ENCODE assay signal across 36 cellular contexts in genomic region chr19:38308926-38309614, GRCh38. TPM values are rescaled to one million over a fixed set of nuclear protein-coding genes. Genes with fewer than 3 reads are reported as not detected.
"Had no signal": no experiment of that assay in that cellular context is flagged by ENCODE, and none has a peak within 500 bp of the region (broad histone marks: within the 10 kb centered on the region; RNA-seq: fewer than 3 reads in every experiment).

No MANE protein-coding gene starts in this region.

- H3K4me1 ChIP-seq: Peyer's patch had no signal

- ATAC-seq: activated naive CD8-positive, alpha-beta T cell treated with anti-CD3 and anti-CD28 coated beads, Interleukin-2, amount 50 U/mL, for 24 hours; activated T-cell treated with anti-CD3 and anti-CD28 coated beads, Interleukin-2, amount 50 U/mL, for 4 hours; Right ventricle myocardium inferior; SK-N-SH treated with all-trans-retinoic acid at 6 μM for 48 hours; T-cell; T-helper 17 cell had no signal

- H3K27me3 ChIP-seq: brain microvascular endothelial cell, MG63, Peyer's patch had no signal

- H3K27ac ChIP-seq: brain microvascular endothelial cell, Peyer's patch, VCaP had no signal

- DNase-seq: activated B cell treated with CpG ODN at 0.5 μM for 24 hours; activated CD4-positive, alpha-beta memory T cell treated with anti-CD3 and anti-CD28 coated beads for 36 hours; activated CD4-positive, alpha-beta T cell treated with anti-CD3 and anti-CD28 coated beads for 4 hours; activated CD4-positive, alpha-beta T cell treated with anti-CD3 and anti-CD28 coated beads, Interleukin-2, amount 50 U/mL, for 1 hour; activated CD4-positive, CD25-positive, alpha-beta regulatory T cell treated with anti-CD3 and anti-CD28 coated beads, Interleukin-2, amount 50 U/mL, for 72 hours; activated CD8-positive, alpha-beta memory T cell treated with anti-CD3 and anti-CD28 coated beads, Interleukin-2, amount 50 U/mL, for 4 hours; activated effector memory CD4-positive, alpha-beta T cell treated with Interleukin-2 at 50 U/mL for 16 hours; activated naive CD4-positive, alpha-beta T cell treated with anti-CD3 and anti-CD28 coated beads, Interleukin-2, amount 10 ng/mL, durations not matched to agents 7 days and 5 days; activated naive CD8-positive, alpha-beta T cell treated with anti-CD3 and anti-CD28 coated beads, Interleukin-2, amount 50 U/mL, for 24 hours; activated T-cell treated with anti-CD3 and anti-CD28 coated beads for 4 hours; activated T-cell treated with anti-CD3 and anti-CD28 coated beads, Interleukin-2, amount 50 U/mL, for 4 hours; aorta; brain microvascular endothelial cell; central memory CD4-positive, alpha-beta T cell; Kasumi-1; MG63; NCI-H1048; NCI-H1105 treated with DMSO at 0.1 percent for 48 hours; NCI-H1436; NCI-H1694; NCI-H1930; NCI-H2081 treated with DMSO at 0.1 percent for 48 hours; NCI-H226; NCI-H446 treated with DMSO at 0.1 percent for 48 hours; NCI-H524; Peyer's patch; RPMI8226; SIG-M5; T-cell; T-helper 17 cell had no signal

- H3K27me3 Mint-ChIP-seq: activated B cell treated with CpG ODN at 0.5 μM for 24 hours; activated CD4-positive, alpha-beta memory T cell treated with anti-CD3 and anti-CD28 coated beads for 36 hours; activated naive CD4-positive, alpha-beta T cell treated with anti-CD3 and anti-CD28 coated beads, Interleukin-2, amount 10 ng/mL, durations not matched to agents 7 days and 5 days; activated naive CD8-positive, alpha-beta T cell; activated naive CD8-positive, alpha-beta T cell treated with anti-CD3 and anti-CD28 coated beads, Interleukin-2, amount 50 U/mL, for 24 hours; T-cell; T-helper 17 cell had no signal

- H3K4me3 Mint-ChIP-seq: activated B cell treated with CpG ODN at 0.5 μM for 24 hours; activated CD4-positive, alpha-beta memory T cell treated with anti-CD3 and anti-CD28 coated beads for 36 hours; activated naive CD4-positive, alpha-beta T cell treated with anti-CD3 and anti-CD28 coated beads, Interleukin-2, amount 10 ng/mL, durations not matched to agents 7 days and 5 days; activated naive CD8-positive, alpha-beta T cell; activated naive CD8-positive, alpha-beta T cell treated with anti-CD3 and anti-CD28 coated beads, Interleukin-2, amount 50 U/mL, for 24 hours; activated T-cell treated with anti-CD3 and anti-CD28 coated beads, Interleukin-2, amount 50 U/mL, for 4 hours; activated T-helper 1 cell treated with anti-CD3 and anti-CD28 coated beads, Interleukin-12 subunit alpha, Interleukin-12 subunit beta, Interleukin-2, Interleukin-4 antibody, amounts not matched to agents 30 ng/mL and 10 ng/mL and 1 ng/mL, durations not matched to agents 14 hours and 24 hours and 36 hours; T-cell; T-helper 17 cell had no signal

- H3K27ac Mint-ChIP-seq: activated B cell treated with CpG ODN at 0.5 μM for 24 hours; activated CD4-positive, alpha-beta memory T cell treated with anti-CD3 and anti-CD28 coated beads for 36 hours; activated naive CD4-positive, alpha-beta T cell treated with anti-CD3 and anti-CD28 coated beads, Interleukin-2, amount 10 ng/mL, durations not matched to agents 7 days and 5 days; activated naive CD8-positive, alpha-beta T cell; activated naive CD8-positive, alpha-beta T cell treated with anti-CD3 and anti-CD28 coated beads, Interleukin-2, amount 50 U/mL, for 24 hours; activated T-helper 1 cell treated with anti-CD3 and anti-CD28 coated beads, Interleukin-12 subunit alpha, Interleukin-12 subunit beta, Interleukin-2, Interleukin-4 antibody, amounts not matched to agents 30 ng/mL and 10 ng/mL and 1 ng/mL, durations not matched to agents 14 hours and 24 hours and 36 hours; T-cell; T-helper 17 cell had no signal

- H3K9me3 Mint-ChIP-seq: activated B cell treated with CpG ODN at 0.5 μM for 24 hours; activated CD4-positive, alpha-beta memory T cell treated with anti-CD3 and anti-CD28 coated beads for 36 hours; activated naive CD4-positive, alpha-beta T cell treated with anti-CD3 and anti-CD28 coated beads, Interleukin-2, amount 10 ng/mL, durations not matched to agents 7 days and 5 days; activated T-cell treated with anti-CD3 and anti-CD28 coated beads, Interleukin-2, amount 50 U/mL, for 4 hours; activated T-helper 1 cell treated with anti-CD3 and anti-CD28 coated beads, Interleukin-12 subunit alpha, Interleukin-12 subunit beta, Interleukin-2, Interleukin-4 antibody, amounts not matched to agents 30 ng/mL and 10 ng/mL and 1 ng/mL, durations not matched to agents 14 hours and 24 hours and 36 hours; T-cell had no signal

- H3K9me3 ChIP-seq: MG63, Peyer's patch had no signal

- H3K4me3 ChIP-seq: MG63, Peyer's patch had no signal

RNA-seq across cellular contexts. Expression of gene C19orf33, which starts 5.0 kb away (rescaled TPM):
- total RNA-seq: activated CD4-positive, alpha-beta memory T cell treated with anti-CD3 and anti-CD28 coated beads for 36 hours; activated T-cell treated with anti-CD3 and anti-CD28 coated beads, Interleukin-2, amount 50 U/mL, for 4 hours; activated T-helper 1 cell treated with anti-CD3 and anti-CD28 coated beads, Interleukin-12 subunit alpha, Interleukin-12 subunit beta, Interleukin-2, Interleukin-4 antibody, amounts not matched to agents 30 ng/mL and 10 ng/mL and 1 ng/mL, durations not matched to agents 14 hours and 24 hours and 36 hours; SK-MEL-5 had no signal

RNA-seq across cellular contexts. Expression of gene SPINT2, which starts 44.7 kb away (rescaled TPM):
- total RNA-seq: SK-MEL-5 had no signal
